22 cellular contexts compared by ENCODE assay signal in genomic region chr12:18400186-18400585, GRCh38.
A peak's percentile ranks its signal among the peaks of the same experiment; 100 is the strongest.
DNase-seq lines count a peak whose midpoint lies in the region; ATAC-seq, FAIRE-seq and TF ChIP-seq lines count a peak whose summit lies in the region.
"Had no signal": no experiment of that assay in that cellular context is flagged by ENCODE, and none has a peak within 500 bp of the region (broad histone marks: within the 10 kb centered on the region; RNA-seq: fewer than 3 reads in every experiment).

No MANE protein-coding gene starts in this region.

- H3K36me3 ChIP-seq in endothelial cell of umbilical vein (ENCODE audit: control insufficient read depth in 2 of 2, extremely low read depth in 1 of 2, insufficient read depth in 2 of 2, low read length in 2 of 2): no peaks in the 10 kb centered on the region
- H3K36me3 ChIP-seq: BE2C had no signal

- no peak overlapping the region for H3K4me2 ChIP-seq in endothelial cell of umbilical vein (ENCODE audit: insufficient read depth, low read length)
- H3K4me2 ChIP-seq: GM23338 had no signal

- H2AFZ ChIP-seq in endothelial cell of umbilical vein (ENCODE audit: low read depth, low read length): no peak overlapping the region
- H2AFZ ChIP-seq: GM23338 had no signal

- TF ChIP-seq POLR2A in endothelial cell of umbilical vein (IDR thresholded peaks at IDR 0.05; ENCODE audit: low read depth, low read length): no peak

- intact Hi-C loops in endothelial cell of umbilical vein (cut with micrococcal nuclease): no loop called here

- FAIRE-seq in endothelial cell of umbilical vein (lab: Jason Lieb, UNC): no peak
- FAIRE-seq: D721Med, K562 had no signal

- CTCF ChIA-PET in endothelial cell of umbilical vein (lab: Charles Lee): no interaction called here

- no peaks in the 10 kb centered on the region for H3K9me1 ChIP-seq in endothelial cell of umbilical vein (replicated peaks; ENCODE audit: control insufficient read depth, extremely low read depth, insufficient read depth, low read length)

- BruUV-seq in endothelial cell of umbilical vein (replicated peaks; lab: Mats Ljungman, UMichigan): no TSS peak

- TF ChIP-seq CTCF in endothelial cell of umbilical vein (IDR thresholded peaks at IDR 0.05; ENCODE audit: extremely low read depth in 1 of 2, insufficient read depth in 1 of 2, low read depth in 1 of 2, low read length in 2 of 2) (no peak), foreskin fibroblast (IDR thresholded peaks at IDR 0.05; ENCODE audit: low read depth, low read length) (no peak)

- H3K9me3 ChIP-seq in endothelial cell of umbilical vein (replicated peaks; ENCODE audit: control insufficient read depth, insufficient read depth, low read length): no peaks in the 10 kb centered on the region
- H3K9me3 ChIP-seq: BE2C had no signal

- H3K4me3 ChIP-seq in endothelial cell of umbilical vein (replicated peaks in 1 of 3; ENCODE audit: insufficient read depth in 1 of 3, low read depth in 1 of 3, low read length in 3 of 3) (no peak overlapping the region), foreskin fibroblast (ENCODE audit: low read depth in 1 of 2, low read length in 2 of 2) (no peak overlapping the region)
- H3K4me3 ChIP-seq: GM23338, K562 had no signal

- H3K27ac ChIP-seq in endothelial cell of umbilical vein (ENCODE audit: insufficient read depth, low read depth, low read length): no peak overlapping the region
- H3K27ac ChIP-seq: HL-60 had no signal

- ATAC-seq in HG02884 (IDR thresholded peaks at IDR 0.05; ENCODE audit: unreplicated experiment) (no peak), GM19397 (IDR thresholded peaks at IDR 0.05; ENCODE audit: unreplicated experiment) (no peak)
- ATAC-seq: GM23338, K562, Panc1 had no signal

- H3K79me2 ChIP-seq in endothelial cell of umbilical vein (ENCODE audit: control insufficient read depth, insufficient read depth, low read length): no peaks in the 10 kb centered on the region

- POLR2A ChIA-PET in endothelial cell of umbilical vein (lab: Charles Lee): no interaction called here

- H3K4me1 ChIP-seq in endothelial cell of umbilical vein (ENCODE audit: control insufficient read depth, extremely low read depth, insufficient read depth, low read length): no peaks in the 10 kb centered on the region
- H3K4me1 ChIP-seq: BE2C had no signal

- H3K9ac ChIP-seq in endothelial cell of umbilical vein (replicated peaks; ENCODE audit: extremely low read depth, insufficient read depth, low read length): no peak overlapping the region

- peak; percentile 21 for DNase-seq in EL
- DNase-seq in amniotic epithelial cell (ENCODE audit: low read depth): peak; percentile 24
- DNase-seq in endothelial cell of umbilical vein (ENCODE audit: low read depth, low spot score): peak; percentile 40
- peak; percentile 28 for DNase-seq in non-pigmented ciliary epithelial cell (ENCODE audit: low read depth)
- DNase-seq in SW480 (ENCODE audit: low spot score): no peak
- DNase-seq in foreskin fibroblast: no peak
- DNase-seq: BE2C, DMS79 treated with DMSO at 0.1 percent for 48 hours, GF-D8, NCI-H1092 treated with DMSO at 0.1 percent for 48 hours, NCI-H1694, NCI-H2107, NCI-H446 treated with DMSO at 0.1 percent for 48 hours, NCI-H82, SHP77 treated with DMSO at 0.1 percent for 48 hours had no signal

- no peaks in the 10 kb centered on the region for H4K20me1 ChIP-seq in endothelial cell of umbilical vein (replicated peaks; ENCODE audit: control insufficient read depth, extremely low read depth, insufficient read depth, low read length)

- H3K27me3 ChIP-seq in endothelial cell of umbilical vein (ENCODE audit: control insufficient read depth in 2 of 2, insufficient read depth in 2 of 2, low read length in 2 of 2): no peaks in the 10 kb centered on the region
- H3K27me3 ChIP-seq: BE2C had no signal

- dilution Hi-C loops in endothelial cell of umbilical vein (cut with MboI; ENCODE audit: extremely low pct_ligation_motif_present, low sequenced_read_pairs): no loop called here

TF ChIP-seq in endothelial cell of umbilical vein, 7 proteins besides CTCF, POLR2A, EP300 and RAD21:
- TF ChIP-seq GATA2 (IDR thresholded peaks at IDR 0.05; ENCODE audit: insufficient read depth, insufficient read length, low read depth, low read length) (no peak), JUN (IDR thresholded peaks at IDR 0.05; ENCODE audit: borderline replicate concordance, insufficient read depth, insufficient read length, low read depth) (no peak), EZH2 (IDR thresholded peaks at IDR 0.05; ENCODE audit: borderline replicate concordance, low read depth, low read length, severe bottlenecking) (no peak), MYC (IDR thresholded peaks at IDR 0.05; ENCODE audit: low read depth, low read length) (no peak), POLR2AphosphoS5 (IDR thresholded peaks at IDR 0.05; ENCODE audit: insufficient read depth, low read depth, low read length) (no peak)

Comparison
In these comparisons a context has a peak if more than half of its experiments do, and no peak if none do; other contexts are left out.
1. DNase-seq: peak in EL (single experiment), amniotic epithelial cell (single experiment), endothelial cell of umbilical vein (single experiment) and non-pigmented ciliary epithelial cell (single experiment); none in SW480 (single experiment) and foreskin fibroblast (0 of 2).